ENCODE assay signal across 1 cellular context in genomic region chr2:166091439-166091838, GRCh38.
TF ChIP-seq lines count a peak whose summit lies in the region.

No MANE protein-coding gene starts in this region.

TF ChIP-seq in K562, 482 proteins besides CTCF, POLR2A, EP300 and RAD21 (continued from another document):
- no peak for TF ChIP-seq ID3 (CRISPR knock-in tag; IDR thresholded peaks at IDR 0.05)
- TF ChIP-seq ID3 (tag; IDR thresholded peaks at IDR 0.05) = no peak
- no peak for TF ChIP-seq HNRNPL (IDR thresholded peaks at IDR 0.05; ENCODE audit: low read depth, low read length)
- TF ChIP-seq HOMEZ (CRISPR knock-in tag; IDR thresholded peaks at IDR 0.05) = no peak
- no peak for TF ChIP-seq CEBPB (tag; IDR thresholded peaks at IDR 0.05)
- no peak for TF ChIP-seq SRSF1 (IDR thresholded peaks at IDR 0.05; ENCODE audit: low read depth, low read length)
- TF ChIP-seq NR2C1 (IDR thresholded peaks at IDR 0.05) = no peak
- TF ChIP-seq NR2C1 (tag; IDR thresholded peaks at IDR 0.05) = no peak
- no peak for TF ChIP-seq NCOR1 (IDR thresholded peaks at IDR 0.05)
- TF ChIP-seq ATF4 (CRISPR knock-in tag; IDR thresholded peaks at IDR 0.05) = no peak
- peak; percentile 30; the same call in 1 of the 2 replicates for TF ChIP-seq ARID1B (IDR thresholded peaks at IDR 0.05)
- TF ChIP-seq THRA (IDR thresholded peaks at IDR 0.05) = no peak
- no peak for TF ChIP-seq HMG20A (CRISPR knock-in tag; conservative IDR thresholded peaks at IDR 0.05)
- no peak for TF ChIP-seq ZBTB26 (CRISPR knock-in tag; IDR thresholded peaks at IDR 0.05)
- TF ChIP-seq ZNF224 (CRISPR knock-in tag; IDR thresholded peaks at IDR 0.05) = no peak
- peak; percentile 78 for TF ChIP-seq NFE2L1 (tag; IDR thresholded peaks at IDR 0.05; ENCODE audit: borderline replicate concordance, low read depth)
- TF ChIP-seq ZBTB33 (CRISPR knock-in tag; IDR thresholded peaks at IDR 0.05) = no peak
- no peak for TF ChIP-seq KLF1 (tag; IDR thresholded peaks at IDR 0.05)
- no peak for TF ChIP-seq DMBX1 (CRISPR knock-in tag; IDR thresholded peaks at IDR 0.05; ENCODE audit: borderline replicate concordance)
- TF ChIP-seq MAFF (IDR thresholded peaks at IDR 0.05; ENCODE audit: low read length) = peak; percentile 79
- no peak for TF ChIP-seq MCM5 (IDR thresholded peaks at IDR 0.05; ENCODE audit: low read depth)
- no peak for TF ChIP-seq E2F8 (IDR thresholded peaks at IDR 0.05; ENCODE audit: low read depth, partially characterized antibody)
- peak; percentile 80; the same call in 1 of the 2 replicates for TF ChIP-seq BACH1 (tag; IDR thresholded peaks at IDR 0.05)
- no peak for TF ChIP-seq ZNF583 (CRISPR knock-in tag; IDR thresholded peaks at IDR 0.05)
- no peak for TF ChIP-seq LEF1 (IDR thresholded peaks at IDR 0.05)
- no peak for TF ChIP-seq ZNF586 (CRISPR knock-in tag; conservative IDR thresholded peaks at IDR 0.05)
- no peak for TF ChIP-seq SREBF1 (IDR thresholded peaks at IDR 0.05; ENCODE audit: borderline replicate concordance, low read depth, low read length)
- TF ChIP-seq POLR3A (IDR thresholded peaks at IDR 0.05; ENCODE audit: borderline replicate concordance, extremely low read depth, insufficient read depth, insufficient read length) = no peak
- TF ChIP-seq HLTF (IDR thresholded peaks at IDR 0.05) = no peak
